Comparison of ENCODE assay signal across 23 cellular contexts in the genomic region with DNA sequence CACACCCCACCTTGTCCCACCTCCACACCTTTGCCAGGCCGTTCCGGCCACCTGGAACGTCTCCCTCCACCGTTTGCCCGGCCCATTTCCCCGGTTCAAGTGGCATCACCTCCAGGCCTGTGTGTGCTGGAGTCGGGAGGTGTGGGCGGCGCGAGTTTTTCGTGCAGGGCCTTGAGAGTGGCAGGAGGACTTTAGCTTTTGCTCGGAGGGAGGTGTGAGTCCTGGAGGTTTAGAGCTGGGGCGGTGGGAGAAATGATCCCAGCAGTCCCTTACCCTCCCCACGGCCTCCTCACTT. TPM values are rescaled to one million over a fixed set of nuclear protein-coding genes. Genes with fewer than 3 reads are reported as not detected.
DNase-seq lines count a peak whose midpoint lies in the region; ATAC-seq, FAIRE-seq and TF ChIP-seq lines count a peak whose summit lies in the region.
"Had no signal": no experiment of that assay in that cellular context is flagged by ENCODE, and none has a peak within 500 bp of the region (broad histone marks: within the 10 kb centered on the region; RNA-seq: fewer than 3 reads in every experiment).

No MANE protein-coding gene starts in this region.

- no TSS peak for BruUV-seq in endothelial cell of umbilical vein (replicated peaks; lab: Mats Ljungman, UMichigan)

- peaks cover 0 to 2% of the 10 kb centered on the region in 2 donors for H3K36me3 Mint-ChIP-seq in activated T-cell treated with anti-CD3 and anti-CD28 coated beads, Interleukin-2, amount 50 U/mL, for 72 hours (ENCODE audit: insufficient read depth in 2 of 2)
- H3K36me3 Mint-ChIP-seq: activated CD4-positive, alpha-beta memory T cell treated with anti-CD3 and anti-CD28 coated beads for 36 hours; brain had no signal

- H3K9me1 ChIP-seq in endothelial cell of umbilical vein (replicated peaks; ENCODE audit: control insufficient read depth, extremely low read depth, insufficient read depth, low read length): no peaks in the 10 kb centered on the region

- H2BK5ac ChIP-seq in neuronal stem cell (ENCODE audit: low read length): no peak overlapping the region

- no peaks in the 10 kb centered on the region for H4K20me1 ChIP-seq in endothelial cell of umbilical vein (replicated peaks; ENCODE audit: control insufficient read depth, extremely low read depth, insufficient read depth, low read length)

- no peak for TF ChIP-seq CTCF in endothelial cell of umbilical vein (IDR thresholded peaks at IDR 0.05; ENCODE audit: extremely low read depth in 1 of 2, insufficient read depth in 1 of 2, low read depth in 1 of 2, low read length in 2 of 2)

- no peak overlapping the region for H2BK12ac ChIP-seq in neuronal stem cell (ENCODE audit: low read length)

- dilution Hi-C loops in endothelial cell of umbilical vein (cut with MboI; ENCODE audit: extremely low pct_ligation_motif_present, low sequenced_read_pairs): no loop called here

- no peak for FAIRE-seq in endothelial cell of umbilical vein (lab: Jason Lieb, UNC)
- FAIRE-seq: frontal cortex, GM12891 had no signal

- H2AK5ac ChIP-seq in neuronal stem cell (ENCODE audit: low read depth, low read length): no peak overlapping the region

- no peak overlapping the region for H3K4me3 Mint-ChIP-seq in activated T-cell treated with anti-CD3 and anti-CD28 coated beads, Interleukin-2, amount 50 U/mL, for 72 hours
- H3K4me3 Mint-ChIP-seq: activated CD4-positive, alpha-beta memory T cell treated with anti-CD3 and anti-CD28 coated beads for 36 hours; activated T-cell treated with anti-CD3 and anti-CD28 coated beads, Interleukin-2, amount 50 U/mL, for 24 hours; brain had no signal

- H3K36me3 ChIP-seq in ES-I3 (ENCODE audit: insufficient read depth, low read length): no peaks in the 10 kb centered on the region
- no peaks in the 10 kb centered on the region for H3K36me3 ChIP-seq in HUES64 (ENCODE audit: insufficient read depth, low read length)
- no peaks in the 10 kb centered on the region for H3K36me3 ChIP-seq in endothelial cell of umbilical vein (ENCODE audit: control insufficient read depth in 2 of 2, extremely low read depth in 1 of 2, insufficient read depth in 2 of 2, low read length in 2 of 2)
- no peaks in the 10 kb centered on the region for H3K36me3 ChIP-seq in neuronal stem cell (replicated peaks in 1 of 2; ENCODE audit: control insufficient read depth in 2 of 2, insufficient read depth in 2 of 2, low read length in 2 of 2)
- H3K36me3 ChIP-seq: BE2C, prostate gland had no signal

- H3K27ac Mint-ChIP-seq in activated T-cell treated with anti-CD3 and anti-CD28 coated beads, Interleukin-2, amount 50 U/mL, for 72 hours: no peak overlapping the region
- H3K27ac Mint-ChIP-seq: activated CD4-positive, alpha-beta memory T cell treated with anti-CD3 and anti-CD28 coated beads for 36 hours; activated naive CD4-positive, alpha-beta T cell treated with anti-CD3 and anti-CD28 coated beads, Interleukin-2, amount 50 U/mL, for 72 hours; activated T-cell treated with anti-CD3 and anti-CD28 coated beads, Interleukin-2, amount 50 U/mL, for 24 hours; brain had no signal

- peak overlapping the region; percentile 4 for H2AFZ ChIP-seq in endothelial cell of umbilical vein (ENCODE audit: low read depth, low read length)
- H2AFZ ChIP-seq in neuronal stem cell (ENCODE audit: low read length): peak overlapping the region; percentile 17

- no peak for DNase-seq in endothelial cell of umbilical vein (ENCODE audit: low read depth, low spot score)
- no peak for DNase-seq in neuronal stem cell (ENCODE audit: low spot score)
- no peak for DNase-seq in activated T-cell treated with anti-CD3 and anti-CD28 coated beads, Interleukin-2, amount 50 U/mL, for 72 hours
- no peak for DNase-seq in NCI-H2029 treated with DMSO at 0.1 percent for 48 hours (lab: John Stamatoyannopoulos, UW)
- DNase-seq in T-helper 9 cell: no peak
- DNase-seq: cortex of kidney, DMS 273 treated with DMSO at 0.1 percent for 48 hours, NCI-H187 treated with DMSO at 0.1 percent for 48 hours had no signal

- H3K27me3 Mint-ChIP-seq in activated T-cell treated with anti-CD3 and anti-CD28 coated beads, Interleukin-2, amount 50 U/mL, for 72 hours (ENCODE audit: low read depth): peaks cover 24% of the 10 kb centered on the region

- peaks cover 7% of the 10 kb centered on the region for H3K4me1 Mint-ChIP-seq in activated T-cell treated with anti-CD3 and anti-CD28 coated beads, Interleukin-2, amount 50 U/mL, for 72 hours (ENCODE audit: low read depth)

- intact Hi-C loops in endothelial cell of umbilical vein (cut with micrococcal nuclease): no loop called here

- H3K79me2 ChIP-seq in endothelial cell of umbilical vein (ENCODE audit: control insufficient read depth, insufficient read depth, low read length): no peaks in the 10 kb centered on the region

- H3K27me3 ChIP-seq in HUES64 (ENCODE audit: insufficient read depth, low read length) (no peaks in the 10 kb centered on the region; the same call in 1 of the 2 replicates), endothelial cell of umbilical vein (ENCODE audit: control insufficient read depth in 2 of 2, insufficient read depth in 2 of 2, low read length in 2 of 2) (peaks cover 0 to 3% of the 10 kb centered on the region in 2 experiments), neuronal stem cell (ENCODE audit: control insufficient read depth in 3 of 3, insufficient read depth in 3 of 3, low read depth in 1 of 3, low read length in 3 of 3) (peaks cover 0 to 6% (median 5%) of the 10 kb centered on the region in 3 experiments)
- H3K27me3 ChIP-seq: BE2C had no signal

- POLR2A ChIA-PET in endothelial cell of umbilical vein (lab: Charles Lee): no interaction called here

- H3K9ac ChIP-seq in ES-I3 (ENCODE audit: low read depth, low read length): peak overlapping the region; percentile 36; the same call in 1 of the 2 replicates
- H3K9ac ChIP-seq in HUES64 (ENCODE audit: low read depth, low read length): no peak overlapping the region
- H3K9ac ChIP-seq in endothelial cell of umbilical vein (replicated peaks; ENCODE audit: extremely low read depth, insufficient read depth, low read length): no peak overlapping the region
- H3K9ac ChIP-seq in neuronal stem cell (ENCODE audit: low read depth, low read length, poor library complexity): peak overlapping the region; percentile 46

- H3K4me2 ChIP-seq in endothelial cell of umbilical vein (ENCODE audit: insufficient read depth, low read length) (no peak overlapping the region), neuronal stem cell (ENCODE audit: insufficient read depth, low read length, poor library complexity, severe bottlenecking) (no peak overlapping the region)
- H3K4me2 ChIP-seq: smooth muscle cell had no signal

- no peak overlapping the region for H4K8ac ChIP-seq in neuronal stem cell (ENCODE audit: low read depth, low read length)

- CTCF ChIA-PET in endothelial cell of umbilical vein (lab: Charles Lee): interaction anchor here (1.3 to 1.4 kb wide), 2 partner anchors 24 to 30 kb away, joined by 6 to 7 read pairs; no protein-coding TSS in a partner anchor

- WGBS in HUES64: 62% methylated on average over 11 of the region's 14 CpGs
- no CpG with 5 or more reads among the region's 14 CpGs for WGBS in neuronal stem cell (ENCODE audit: extremely low coverage in 2 of 2, insufficient read length in 2 of 2, insufficient replicate concordance in 1 of 2), 2 donors

- H3K18ac ChIP-seq in neuronal stem cell (ENCODE audit: low read length): peak overlapping the region; percentile 15

- no peak overlapping the region for H3K27ac ChIP-seq in HUES64 (ENCODE audit: low read depth, low read length)
- no peak overlapping the region for H3K27ac ChIP-seq in endothelial cell of umbilical vein (ENCODE audit: insufficient read depth, low read depth, low read length)
- H3K27ac ChIP-seq in neuronal stem cell (replicated peaks; ENCODE audit: low read length): no peak overlapping the region
- H3K27ac ChIP-seq: prostate gland had no signal

- H3K4me1 ChIP-seq in ES-I3 (ENCODE audit: insufficient read depth, low read length): no peaks in the 10 kb centered on the region
- no peaks in the 10 kb centered on the region for H3K4me1 ChIP-seq in HUES64 (ENCODE audit: insufficient read depth, low read length)
- H3K4me1 ChIP-seq in endothelial cell of umbilical vein (ENCODE audit: control insufficient read depth, extremely low read depth, insufficient read depth, low read length): peaks cover 3% of the 10 kb centered on the region
- H3K4me1 ChIP-seq in neuronal stem cell (ENCODE audit: control insufficient read depth in 2 of 2, insufficient read depth in 1 of 2, low read depth in 1 of 2, low read length in 2 of 2): peaks cover 0 to 2% of the 10 kb centered on the region in 2 donors

- no peaks in the 10 kb centered on the region for H3K9me3 Mint-ChIP-seq in activated T-cell treated with anti-CD3 and anti-CD28 coated beads, Interleukin-2, amount 50 U/mL, for 72 hours
- H3K9me3 Mint-ChIP-seq: activated CD4-positive, alpha-beta memory T cell treated with anti-CD3 and anti-CD28 coated beads for 36 hours; activated naive CD4-positive, alpha-beta T cell treated with anti-CD3 and anti-CD28 coated beads, Interleukin-2, amount 50 U/mL, for 72 hours; activated T-cell treated with anti-CD3 and anti-CD28 coated beads, Interleukin-2, amount 50 U/mL, for 24 hours had no signal

- H3K4ac ChIP-seq in neuronal stem cell (ENCODE audit: low read length): no peak overlapping the region

- H4K91ac ChIP-seq in neuronal stem cell (ENCODE audit: low read depth, low read length, poor library complexity): no peak overlapping the region

- no peak for ATAC-seq in activated T-cell treated with anti-CD3 and anti-CD28 coated beads, Interleukin-2, amount 50 U/mL, for 72 hours (replicated peaks in 1 of 2)
- ATAC-seq in HG03565 (IDR thresholded peaks at IDR 0.05; ENCODE audit: unreplicated experiment): no peak

- H3K4me3 ChIP-seq in HUES64 (ENCODE audit: low read length) (peak overlapping the region; percentile 58), endothelial cell of umbilical vein (replicated peaks in 1 of 3; ENCODE audit: insufficient read depth in 1 of 3, low read depth in 1 of 3, low read length in 3 of 3) (no peak overlapping the region), neuronal stem cell (ENCODE audit: low read length in 2 of 2) (peak overlapping the region in 1 of 2 donors; percentile 66)
- H3K4me3 ChIP-seq: prostate gland, smooth muscle cell had no signal

- peak overlapping the region; percentile 12 for H3K23ac ChIP-seq in neuronal stem cell (ENCODE audit: low read depth, low read length, poor library complexity)

- H3K9me3 ChIP-seq in ES-I3 (ENCODE audit: control insufficient read depth, insufficient read depth, low read length) (no peaks in the 10 kb centered on the region), HUES64 (ENCODE audit: insufficient read depth, low read depth, low read length) (no peaks in the 10 kb centered on the region), endothelial cell of umbilical vein (replicated peaks; ENCODE audit: control insufficient read depth, insufficient read depth, low read length) (no peaks in the 10 kb centered on the region), neuronal stem cell (replicated peaks in 1 of 2; ENCODE audit: control insufficient read depth in 2 of 2, insufficient read depth in 1 of 2, low read depth in 1 of 2, low read length in 2 of 2) (peaks cover 2 to 3% of the 10 kb centered on the region in 2 donors)
- H3K9me3 ChIP-seq: prostate gland had no signal

- TF ChIP-seq POLR2A in endothelial cell of umbilical vein (IDR thresholded peaks at IDR 0.05; ENCODE audit: low read depth, low read length): no peak

- no peak overlapping the region for H3K14ac ChIP-seq in neuronal stem cell (ENCODE audit: low read length)

- H2BK15ac ChIP-seq in neuronal stem cell (ENCODE audit: low read length): no peak overlapping the region

- no peak overlapping the region for H2BK120ac ChIP-seq in neuronal stem cell (ENCODE audit: low read depth, low read length)

- H3K79me1 ChIP-seq in neuronal stem cell (ENCODE audit: low read depth, low read length): peaks cover 4% of the 10 kb centered on the region

RNA-seq across cellular contexts. Expression of gene PALM, which starts 4.3 kb away (rescaled TPM):
- polyA plus RNA-seq in HUES64 (2013, experiment 1 of 2): 11.1 TPM
- polyA plus RNA-seq in HUES64 (2013, experiment 2 of 2): 19.3 TPM
- total RNA-seq in endothelial cell of umbilical vein: 24.2 and 31.8 TPM in 2 replicates
- 3.9 and 5.7 TPM in 2 replicates for polyA plus RNA-seq in endothelial cell of umbilical vein
- polyA plus RNA-seq in endothelial cell of umbilical vein (2011; cell fraction: cytosol; rRNA removed): 1.7 and 3.4 TPM in 2 replicates
- 3.1 and 3.2 TPM in 2 replicates for polyA plus RNA-seq in endothelial cell of umbilical vein (2011; cell fraction: nucleus; rRNA removed)
- polyA plus RNA-seq in endothelial cell of umbilical vein (2012): 2.2 and 6.7 TPM in 2 replicates
- 2.2 and 2.5 TPM in 2 replicates for polyA minus RNA-seq in endothelial cell of umbilical vein
- 2.5 TPM for polyA minus RNA-seq in endothelial cell of umbilical vein (2011; cell fraction: cytosol; rRNA and poly(A)+ RNA removed)
- polyA minus RNA-seq in endothelial cell of umbilical vein (2011; cell fraction: nucleus; rRNA and poly(A)+ RNA removed): 0.72 and 2.0 TPM in 2 replicates
- polyA plus RNA-seq in neuronal stem cell (2013, experiment 1 of 2): 66.5 TPM
- polyA plus RNA-seq in neuronal stem cell (2013, experiment 2 of 2): 68.9 TPM
- total RNA-seq in activated T-cell treated with anti-CD3 and anti-CD28 coated beads, Interleukin-2, amount 50 U/mL, for 72 hours: 1 to 10 TPM in 1 of 2 donors, under 1 TPM in 1; 0.72 to 2.0 TPM

RNA-seq across cellular contexts. Expression of gene PRSS57, which starts 9.1 kb away (rescaled TPM):
- polyA plus RNA-seq in HUES64 (2013, experiment 1 of 2): not detected
- not detected for polyA plus RNA-seq in HUES64 (2013, experiment 2 of 2)
- not detected in 2 replicates for total RNA-seq in endothelial cell of umbilical vein
- polyA plus RNA-seq in endothelial cell of umbilical vein: not detected in 2 replicates
- not detected in 2 replicates for polyA plus RNA-seq in endothelial cell of umbilical vein (2011; cell fraction: cytosol; rRNA removed)
- not detected in 2 replicates for polyA plus RNA-seq in endothelial cell of umbilical vein (2011; cell fraction: nucleus; rRNA removed)
- not detected in 2 replicates for polyA plus RNA-seq in endothelial cell of umbilical vein (2012)
- not detected in 2 replicates for polyA minus RNA-seq in endothelial cell of umbilical vein
- not detected for polyA minus RNA-seq in endothelial cell of umbilical vein (2011; cell fraction: cytosol; rRNA and poly(A)+ RNA removed)
- not detected in 2 replicates for polyA minus RNA-seq in endothelial cell of umbilical vein (2011; cell fraction: nucleus; rRNA and poly(A)+ RNA removed)
- polyA plus RNA-seq in neuronal stem cell (2013, experiment 1 of 2): 0.03 TPM
- polyA plus RNA-seq in neuronal stem cell (2013, experiment 2 of 2): 0.06 TPM
- total RNA-seq in activated T-cell treated with anti-CD3 and anti-CD28 coated beads, Interleukin-2, amount 50 U/mL, for 72 hours: under 1 TPM in 1 of 2 donors, not detected in 1; 0.22 TPM
- total RNA-seq: activated CD4-positive, alpha-beta memory T cell treated with anti-CD3 and anti-CD28 coated beads for 36 hours; activated naive CD4-positive, alpha-beta T cell treated with anti-CD3 and anti-CD28 coated beads, Interleukin-2, amount 50 U/mL, for 72 hours; frontal cortex; NCI-H460; Right ventricle myocardium superior; smooth muscle cell; temporal lobe had no signal
- polyA plus RNA-seq: smooth muscle cell had no signal

RNA-seq across cellular contexts. Expression of gene FSTL3, which starts 28.2 kb away (rescaled TPM):
- 5.0 TPM for polyA plus RNA-seq in HUES64 (2013, experiment 1 of 2)
- polyA plus RNA-seq in HUES64 (2013, experiment 2 of 2): 5.1 TPM
- total RNA-seq in endothelial cell of umbilical vein: 19.9 and 30.3 TPM in 2 replicates
- 45.2 and 70.7 TPM in 2 replicates for polyA plus RNA-seq in endothelial cell of umbilical vein
- 23.1 and 28.2 TPM in 2 replicates for polyA plus RNA-seq in endothelial cell of umbilical vein (2011; cell fraction: cytosol; rRNA removed)
- polyA plus RNA-seq in endothelial cell of umbilical vein (2011; cell fraction: nucleus; rRNA removed): 43.7 and 57.4 TPM in 2 replicates
- polyA plus RNA-seq in endothelial cell of umbilical vein (2012): 27.8 and 50.7 TPM in 2 replicates
- 14.0 and 17.2 TPM in 2 replicates for polyA minus RNA-seq in endothelial cell of umbilical vein
- polyA minus RNA-seq in endothelial cell of umbilical vein (2011; cell fraction: cytosol; rRNA and poly(A)+ RNA removed): 102 TPM
- 5.0 and 10.4 TPM in 2 replicates for polyA minus RNA-seq in endothelial cell of umbilical vein (2011; cell fraction: nucleus; rRNA and poly(A)+ RNA removed)
- 6.2 TPM for polyA plus RNA-seq in neuronal stem cell (2013, experiment 1 of 2)
- polyA plus RNA-seq in neuronal stem cell (2013, experiment 2 of 2): 6.2 TPM
- total RNA-seq in activated T-cell treated with anti-CD3 and anti-CD28 coated beads, Interleukin-2, amount 50 U/mL, for 72 hours: 10 to 100 TPM; 10.0 to 11.4 TPM

RNA-seq across cellular contexts. Expression of gene RNF126, which starts 41.4 kb away (rescaled TPM):
- polyA plus RNA-seq in HUES64 (2013, experiment 1 of 2): 56.4 TPM
- 56.4 TPM for polyA plus RNA-seq in HUES64 (2013, experiment 2 of 2)
- total RNA-seq in endothelial cell of umbilical vein: 58.4 and 61.3 TPM in 2 replicates
- 19.2 and 20.5 TPM in 2 replicates for polyA plus RNA-seq in endothelial cell of umbilical vein
- 18.8 and 27.0 TPM in 2 replicates for polyA plus RNA-seq in endothelial cell of umbilical vein (2011; cell fraction: cytosol; rRNA removed)
- polyA plus RNA-seq in endothelial cell of umbilical vein (2011; cell fraction: nucleus; rRNA removed): 20.9 and 24.6 TPM in 2 replicates
- 35.7 and 49.8 TPM in 2 replicates for polyA plus RNA-seq in endothelial cell of umbilical vein (2012)
- polyA minus RNA-seq in endothelial cell of umbilical vein: 6.4 and 7.9 TPM in 2 replicates
- polyA minus RNA-seq in endothelial cell of umbilical vein (2011; cell fraction: cytosol; rRNA and poly(A)+ RNA removed): 23.1 TPM
- polyA minus RNA-seq in endothelial cell of umbilical vein (2011; cell fraction: nucleus; rRNA and poly(A)+ RNA removed): 7.1 and 16.3 TPM in 2 replicates
- polyA plus RNA-seq in neuronal stem cell (2013, experiment 1 of 2): 59.4 TPM
- 57.6 TPM for polyA plus RNA-seq in neuronal stem cell (2013, experiment 2 of 2)
- 10 to 100 TPM; 72.8 to 91.8 TPM for total RNA-seq in activated T-cell treated with anti-CD3 and anti-CD28 coated beads, Interleukin-2, amount 50 U/mL, for 72 hours

RNA-seq across cellular contexts. Expression of gene MISP, which starts 46.5 kb away (rescaled TPM):
- polyA plus RNA-seq in HUES64 (2013, experiment 1 of 2): 0.55 TPM
- polyA plus RNA-seq in HUES64 (2013, experiment 2 of 2): 0.32 TPM
- total RNA-seq in endothelial cell of umbilical vein: not detected in 2 replicates
- polyA plus RNA-seq in endothelial cell of umbilical vein: not detected in 2 replicates
- polyA plus RNA-seq in endothelial cell of umbilical vein (2011; cell fraction: cytosol; rRNA removed): not detected in 2 replicates
- not detected in 2 replicates for polyA plus RNA-seq in endothelial cell of umbilical vein (2011; cell fraction: nucleus; rRNA removed)
- not detected in 2 replicates for polyA plus RNA-seq in endothelial cell of umbilical vein (2012)
- polyA minus RNA-seq in endothelial cell of umbilical vein: not detected in 2 replicates
- 47.4 TPM for polyA minus RNA-seq in endothelial cell of umbilical vein (2011; cell fraction: cytosol; rRNA and poly(A)+ RNA removed)
- 0.14 TPM in 1 of 2 replicates, not detected in the other for polyA minus RNA-seq in endothelial cell of umbilical vein (2011; cell fraction: nucleus; rRNA and poly(A)+ RNA removed)
- polyA plus RNA-seq in neuronal stem cell (2013, experiment 1 of 2): 0.11 TPM
- 0.07 TPM for polyA plus RNA-seq in neuronal stem cell (2013, experiment 2 of 2)
- total RNA-seq in activated T-cell treated with anti-CD3 and anti-CD28 coated beads, Interleukin-2, amount 50 U/mL, for 72 hours: not detected
- total RNA-seq: activated CD4-positive, alpha-beta memory T cell treated with anti-CD3 and anti-CD28 coated beads for 36 hours; Right ventricle myocardium superior had no signal

Comparison
In these comparisons a context has a peak if more than half of its experiments do, and no peak if none do; other contexts are left out.
1. H3K9ac ChIP-seq: peak in ES-I3 (single experiment) and neuronal stem cell (single experiment); none in HUES64 (single experiment) and endothelial cell of umbilical vein (single experiment).